ENCODE assay signal across 12 cellular contexts in genomic region chr9:108056805-108057386, GRCh38.
DNase-seq lines count a peak whose midpoint lies in the region; TF ChIP-seq lines count a peak whose summit lies in the region.
"Had no signal": no experiment of that assay in that cellular context is flagged by ENCODE, and none has a peak within 500 bp of the region (broad histone marks: within the 10 kb centered on the region; RNA-seq: fewer than 3 reads in every experiment).

No MANE protein-coding gene starts in this region.

- no peak overlapping the region for H3K4me3 ChIP-seq in HEK293 (ENCODE audit: low read depth, low read length)
- H3K4me3 ChIP-seq in adipocyte (ENCODE audit: low read length): peak overlapping the region; percentile 41
- H3K4me3 ChIP-seq in foreskin fibroblast (ENCODE audit: low read depth in 1 of 2, low read length in 2 of 2): no peak overlapping the region
- H3K4me3 ChIP-seq in skin epidermis: no peak overlapping the region

- H3K27ac ChIP-seq in HEK293 (ENCODE audit: extremely low read depth, low read depth, low read length): no peak overlapping the region
- peak overlapping the region in 13 of 21 experiments; percentile 16 to 87 (median 59) for H3K27ac ChIP-seq in skin epidermis

- POLR2A ChIA-PET in HEK293 (lab: Yijun Ruan, JAX): interaction anchor here (0.7 kb wide), 1 partner anchor 343 kb away, joined by 6 read pairs; no protein-coding TSS in a partner anchor

- H3K36me3 ChIP-seq in HEK293 (ENCODE audit: control insufficient read depth in 2 of 2, insufficient read depth in 1 of 2, low read length in 2 of 2) (no peaks in the 10 kb centered on the region), adipocyte (ENCODE audit: control insufficient read depth, insufficient read depth, low read length, severe bottlenecking) (no peaks in the 10 kb centered on the region)

- CTCF ChIA-PET in HEK293 (lab: Yijun Ruan, JAX): interaction anchor here (0.6 to 0.8 kb wide), 2 partner anchors 183 to 509 kb away, joined by 3 read pairs; no protein-coding TSS in a partner anchor

- no peaks in the 10 kb centered on the region for H3K9me3 ChIP-seq in HEK293 (ENCODE audit: control insufficient read depth, insufficient read depth, low read depth, low read length)
- no peaks in the 10 kb centered on the region for H3K9me3 ChIP-seq in adipocyte (ENCODE audit: control insufficient read depth, low read length)

- no peak for TF ChIP-seq CTCF in HEK293 (tag by site-specific recombination; IDR thresholded peaks at IDR 0.05)
- TF ChIP-seq CTCF in foreskin fibroblast (IDR thresholded peaks at IDR 0.05; ENCODE audit: low read depth, low read length): no peak

- 0 out of 2 replicates have a peak, but pooled peaks cover 3% of the 10 kb centered on the region for H3K4me1 ChIP-seq in HEK293 (ENCODE audit: control insufficient read depth, insufficient read depth, low read length)
- peaks cover 46% of the 10 kb centered on the region for H3K4me1 ChIP-seq in adipocyte (ENCODE audit: control insufficient read depth, insufficient read depth, low read length)

- H3K9ac ChIP-seq in adipocyte (ENCODE audit: low read length): peak overlapping the region; percentile 61

- H3K27me3 ChIP-seq in adipocyte (replicated peaks; ENCODE audit: control insufficient read depth, insufficient read depth, low read length): no peaks in the 10 kb centered on the region

- DNase-seq in adipocyte (ENCODE audit: low read depth) (peak; percentile 78), foreskin fibroblast (peak; percentile 69 to 85), cerebellar cortex (ENCODE audit: low spot score) (no peak), NK-92 (lab: John Stamatoyannopoulos, UW; ENCODE audit: unreplicated experiment) (no peak), superior temporal gyrus (ENCODE audit: extremely low spot score) (no peak), NCI-H2196 (lab: John Stamatoyannopoulos, UW; ENCODE audit: unreplicated experiment) (no peak)
- DNase-seq: activated CD8-positive, alpha-beta memory T cell treated with anti-CD3 and anti-CD28 coated beads, Interleukin-2, amount 10 ng/mL, durations not matched to agents 7 days and 5 days; amygdala; midbrain; T-helper 17 cell had no signal

TF ChIP-seq in HEK293, 187 proteins besides CTCF, POLR2A, EP300 and RAD21:
- TF ChIP-seq ZNF214 (tag by site-specific recombination; IDR thresholded peaks at IDR 0.05; ENCODE audit: borderline replicate concordance) (no peak), PRDM6 (tag by site-specific recombination; IDR thresholded peaks at IDR 0.05) (peak; percentile 23; the same call in 1 of the 2 replicates)

Comparison
In these comparisons a context has a peak if more than half of its experiments do, and no peak if none do; other contexts are left out.
1. DNase-seq: peak in adipocyte (single experiment) and foreskin fibroblast (2 of 2); none in cerebellar cortex (single experiment), NK-92 (single experiment), superior temporal gyrus (single experiment) and NCI-H2196 (single experiment).